Comparison of ENCODE assay signal across 25 cellular contexts in genomic region chr1:1596493-1597274, GRCh38. TPM values are rescaled to one million over a fixed set of nuclear protein-coding genes. Genes with fewer than 3 reads are reported as not detected.
DNase-seq lines count a peak whose midpoint lies in the region; ATAC-seq, FAIRE-seq and TF ChIP-seq lines count a peak whose summit lies in the region.
"Had no signal": no experiment of that assay in that cellular context is flagged by ENCODE, and none has a peak within 500 bp of the region (broad histone marks: within the 10 kb centered on the region; RNA-seq: fewer than 3 reads in every experiment).

No MANE protein-coding gene starts in this region.

- no peaks in the 10 kb centered on the region for H4K20me1 ChIP-seq in HepG2 (ENCODE audit: insufficient read depth, low read length)

- H3K4me1 Mint-ChIP-seq in activated CD8-positive, alpha-beta T cell treated with anti-CD3 and anti-CD28 coated beads, Interleukin-2, amount 10 ng/mL, durations not matched to agents 7 days and 5 days (ENCODE audit: low read depth): peaks cover 16% of the 10 kb centered on the region

- H3K27me3 ChIP-seq in HepG2 (ENCODE audit: control insufficient read depth in 1 of 2, insufficient read depth in 2 of 2, low read length in 2 of 2) (peaks cover 10 to 41% of the 10 kb centered on the region in 2 experiments), right lobe of liver (peaks cover 6 to 7% of the 10 kb centered on the region in 2 donors)

- peaks cover 2% of the 10 kb centered on the region for H3K27me3 Mint-ChIP-seq in activated CD8-positive, alpha-beta T cell treated with anti-CD3 and anti-CD28 coated beads, Interleukin-2, amount 10 ng/mL, durations not matched to agents 7 days and 5 days (ENCODE audit: low read depth)

- no peak for TF ChIP-seq RAD21 in HepG2 (CRISPR knock-in tag; IDR thresholded peaks at IDR 0.05)

- peak overlapping the region; percentile 74 for H3K4me2 ChIP-seq in HepG2 (ENCODE audit: low read depth, low read length)

- no peak for TF ChIP-seq EP300 in HepG2 (IDR thresholded peaks at IDR 0.05; ENCODE audit: low read depth in 2 of 2, low read length in 2 of 2)
- TF ChIP-seq EP300 in HepG2 (CRISPR knock-in tag; IDR thresholded peaks at IDR 0.05; ENCODE audit: borderline replicate concordance): no peak

- H3K36me3 ChIP-seq in HepG2 (replicated peaks in 1 of 2; ENCODE audit: control insufficient read depth in 1 of 2, insufficient read depth in 2 of 2, low read length in 2 of 2) (no peaks in the 10 kb centered on the region), right lobe of liver (no peaks in the 10 kb centered on the region)
- H3K36me3 ChIP-seq: ovary had no signal

- TF ChIP-seq CTCF in HepG2 (CRISPR knock-in tag; IDR thresholded peaks at IDR 0.05) (no peak), right lobe of liver (IDR thresholded peaks at IDR 0.05) (no peak)

- H3K79me2 ChIP-seq in HepG2 (ENCODE audit: insufficient read depth, low read length): no peaks in the 10 kb centered on the region

- H3K9me3 Mint-ChIP-seq in activated CD8-positive, alpha-beta T cell treated with anti-CD3 and anti-CD28 coated beads, Interleukin-2, amount 10 ng/mL, durations not matched to agents 7 days and 5 days (ENCODE audit: insufficient read depth): no peaks in the 10 kb centered on the region
- H3K9me3 Mint-ChIP-seq: IgD-negative memory B cell; mesothelial cell of epicardium; naive thymus-derived CD8-positive, alpha-beta T cell; type B pancreatic cell; WTC11 had no signal

- intact Hi-C loops in HepG2 (cut with micrococcal nuclease; ENCODE audit: unreplicated experiment) (no loop called here), right lobe of liver (cut with DNase I) (no loop called here)

- CTCF ChIA-PET in HepG2 (lab: Yijun Ruan, JAX; ENCODE audit: low intra/inter-chr PET ratio, low total read pairs): no interaction called here
- CTCF ChIA-PET in activated CD8-positive, alpha-beta T cell treated with anti-CD3 and anti-CD28 coated beads, Interleukin-2, amount 10 ng/mL, durations not matched to agents 7 days and 5 days (lab: Charles Lee): interaction anchor here (0.9 kb wide), 1 partner anchor 14 kb away, joined by 3 read pairs; no protein-coding TSS in a partner anchor

- in situ Hi-C loops in HepG2 (cut with HindIII; ENCODE audit: extremely low pct_ligation_motif_present, low pct_unique_long_range_greater_than_20kb): no loop called here

- peak; percentile 10 for ATAC-seq in HepG2
- ATAC-seq in right lobe of liver: no peak
- ATAC-seq in activated CD8-positive, alpha-beta T cell treated with anti-CD3 and anti-CD28 coated beads, Interleukin-2, amount 10 ng/mL, durations not matched to agents 7 days and 5 days: no peak
- ATAC-seq in GM19395 (IDR thresholded peaks at IDR 0.05; ENCODE audit: unreplicated experiment): no peak
- ATAC-seq: sciatic nerve had no signal

- H3K4me1 ChIP-seq in HepG2 (ENCODE audit: insufficient read depth, low read length) (peaks cover 35% of the 10 kb centered on the region), right lobe of liver (peaks cover 0 to 4% (median 0%) of the 10 kb centered on the region in 4 donors)

- no peak for TF ChIP-seq POLR2A in HepG2 (IDR thresholded peaks at IDR 0.05; ENCODE audit: insufficient read depth in 1 of 2, low read depth in 2 of 2, low read length in 2 of 2)
- TF ChIP-seq POLR2A in right lobe of liver (IDR thresholded peaks at IDR 0.05): no peak

- BruUV-seq in HepG2 (replicated peaks; lab: Mats Ljungman, UMichigan): no TSS peak

- no peaks in the 10 kb centered on the region for H3K36me3 Mint-ChIP-seq in activated CD8-positive, alpha-beta T cell treated with anti-CD3 and anti-CD28 coated beads, Interleukin-2, amount 10 ng/mL, durations not matched to agents 7 days and 5 days (ENCODE audit: low read depth)
- H3K36me3 Mint-ChIP-seq: IgD-negative memory B cell; mesothelial cell of epicardium; naive thymus-derived CD8-positive, alpha-beta T cell; type B pancreatic cell; WTC11 had no signal

- H2AFZ ChIP-seq in HepG2 (ENCODE audit: low read length): no peak overlapping the region

- FAIRE-seq in HepG2 (lab: Jason Lieb, UNC) (no peak), frontal cortex (lab: Jason Lieb, UNC) (no peak)
- FAIRE-seq: A204.1, H54, RCC 7860 had no signal

- H3K4me3 ChIP-seq in HepG2 (replicated peaks in 1 of 3; ENCODE audit: insufficient read depth in 1 of 3, low read depth in 2 of 3, low read length in 3 of 3) (peak overlapping the region in 2 of 3 experiments; percentile 29 to 64; a peak in 5 of 6 replicates), right lobe of liver (no peak overlapping the region)
- H3K4me3 ChIP-seq: ovary had no signal

- no peaks in the 10 kb centered on the region for H3K9me3 ChIP-seq in HepG2 (ENCODE audit: low read length)
- H3K9me3 ChIP-seq in right lobe of liver: no peaks in the 10 kb centered on the region
- H3K9me3 ChIP-seq: ovary had no signal

- POLR2A ChIA-PET in HepG2 (lab: Yijun Ruan, JAX): interaction anchor here (0.8 to 1.7 kb wide), 3 partner anchors 8 to 18 kb away, joined by 3 to 17 read pairs (median 4); partner anchors contain the start of gene MIB2
- POLR2A ChIA-PET in activated CD8-positive, alpha-beta T cell treated with anti-CD3 and anti-CD28 coated beads, Interleukin-2, amount 10 ng/mL, durations not matched to agents 7 days and 5 days (lab: Charles Lee): no interaction called here

- H3K4me3 Mint-ChIP-seq in activated CD8-positive, alpha-beta T cell treated with anti-CD3 and anti-CD28 coated beads, Interleukin-2, amount 10 ng/mL, durations not matched to agents 7 days and 5 days: no peak overlapping the region
- H3K4me3 Mint-ChIP-seq: mesothelial cell of epicardium had no signal

- H3K27ac ChIP-seq in HepG2 (ENCODE audit: extremely low read length, insufficient read depth, low read length): no peak overlapping the region
- H3K27ac ChIP-seq in right lobe of liver: no peak overlapping the region
- H3K27ac ChIP-seq: ovary had no signal

- no peak for DNase-seq in HepG2 (ENCODE audit: low spot score)
- no peak for DNase-seq in right lobe of liver
- DNase-seq in activated CD8-positive, alpha-beta T cell treated with anti-CD3 and anti-CD28 coated beads, Interleukin-2, amount 10 ng/mL, durations not matched to agents 7 days and 5 days: peak; percentile 21
- DNase-seq in GF-D8 (lab: John Stamatoyannopoulos, UW): no peak
- no peak for DNase-seq in frontal cortex (ENCODE audit: low spot score in 2 of 2)
- DNase-seq: activated CD4-positive, alpha-beta T cell treated with anti-CD3 and anti-CD28 coated beads, Interleukin-2, amount 50 U/mL, for 4 hours; activated gamma-delta T cell; COR-L47; effector CD8-positive, alpha-beta T cell; foreskin melanocyte; hippocampal formation; naive thymus-derived CD8-positive, alpha-beta T cell; NCI-H1436 treated with DMSO at 0.1 percent for 48 hours; NK-92 treated with Interleukin-12 subunit alpha and Interleukin-12 subunit beta, amount 100 ng/mL, for 24 hours; ovary had no signal

- H3K9ac ChIP-seq in HepG2 (ENCODE audit: insufficient read depth, low read depth, low read length): no peak overlapping the region

- no peak overlapping the region for H3K27ac Mint-ChIP-seq in activated CD8-positive, alpha-beta T cell treated with anti-CD3 and anti-CD28 coated beads, Interleukin-2, amount 10 ng/mL, durations not matched to agents 7 days and 5 days
- H3K27ac Mint-ChIP-seq: mesothelial cell of epicardium; naive thymus-derived CD8-positive, alpha-beta T cell; type B pancreatic cell; WTC11 had no signal

- WGBS in HepG2 (ENCODE audit: low lambda C conversion rate): 11% methylated on average over 5 of the region's 12 CpGs
- 59% methylated on average over 6 of the region's 12 CpGs for WGBS in right lobe of liver (ENCODE audit: insufficient coverage, low coverage, low lambda C conversion rate, missing lambda C conversion rate)

RNA-seq across cellular contexts. Expression of gene FNDC10, which starts 3.3 kb away (rescaled TPM):
- total RNA-seq in HepG2 (2016; rRNA removed; fragmentation: Illumina TruSeq; extraction: Trizol) (2.0 and 2.5 TPM in 2 replicates), right lobe of liver (1 to 10 TPM in 1 of 6 experiments, under 1 TPM in 5; 0.09 to 1.6 (median 0.46) TPM), frontal cortex (2.9 TPM)
- total RNA-seq in HepG2 (2016; cell fraction: cytosol; rRNA removed; fragmentation: Illumina TruSeq; extraction: Trizol; ENCODE audit: low read depth): 6.6 and 6.8 TPM in 2 replicates
- total RNA-seq in HepG2 (2016; cell fraction: insoluble cytoplasmic fraction; rRNA removed; fragmentation: Illumina TruSeq; extraction: Trizol): 2.4 and 2.8 TPM in 2 replicates
- 10.4 and 11.3 TPM in 2 replicates for total RNA-seq in HepG2 (2016; cell fraction: membrane; rRNA removed; fragmentation: Illumina TruSeq; extraction: Trizol)
- total RNA-seq in HepG2 (2016; cell fraction: nucleus; rRNA removed; fragmentation: Illumina TruSeq; extraction: Trizol): 1.1 and 1.3 TPM in 2 replicates
- 2.2 and 3.1 TPM in 2 replicates for polyA plus RNA-seq in HepG2 (2011; rRNA removed)
- 2.6 and 5.4 TPM in 2 replicates for polyA plus RNA-seq in HepG2 (2011; cell fraction: cytosol; rRNA removed)
- polyA plus RNA-seq in HepG2 (2011; cell fraction: nucleus; rRNA removed): 3.9 and 4.3 TPM in 2 replicates
- 4.0 and 4.3 TPM in 2 replicates for polyA plus RNA-seq in HepG2 (2012)
- 20.0 and 21.4 TPM in 2 replicates for polyA plus RNA-seq in HepG2 (2016; cell fraction: cytosol; fragmentation: Illumina TruSeq; extraction: Trizol; ENCODE audit: low read depth)
- polyA plus RNA-seq in HepG2 (2016; cell fraction: insoluble cytoplasmic fraction; fragmentation: Illumina TruSeq; extraction: Trizol; ENCODE audit: low read depth): 5.1 and 6.0 TPM in 2 replicates
- 21.7 and 28.5 TPM in 2 replicates for polyA plus RNA-seq in HepG2 (2016; cell fraction: membrane; fragmentation: Illumina TruSeq; extraction: Trizol; ENCODE audit: low read depth)
- polyA plus RNA-seq in HepG2 (2016; cell fraction: nucleus; fragmentation: Illumina TruSeq; extraction: Trizol; ENCODE audit: insufficient read depth, low read depth): 4.3 and 4.8 TPM in 2 replicates
- polyA minus RNA-seq in HepG2 (2011; rRNA and poly(A)+ RNA removed; ENCODE audit: low replicate concordance): 4.9 TPM in 1 of 2 replicates, not detected in the other
- 4.0 and 4.4 TPM in 2 replicates for polyA minus RNA-seq in HepG2 (2011; cell fraction: cytosol; rRNA and poly(A)+ RNA removed)
- polyA minus RNA-seq in HepG2 (2011; cell fraction: nucleus; rRNA and poly(A)+ RNA removed): 0.64 and 1.1 TPM in 2 replicates
- total RNA-seq in activated CD8-positive, alpha-beta T cell treated with anti-CD3 and anti-CD28 coated beads, Interleukin-2, amount 10 ng/mL, durations not matched to agents 7 days and 5 days: 1 to 10 TPM; 7.5 to 9.3 TPM
- polyA plus RNA-seq: IgD-negative memory B cell had no signal

RNA-seq across cellular contexts. Expression of gene MIB2, which starts 18.6 kb away (rescaled TPM):
- 10.3 and 30.4 TPM in 2 replicates for total RNA-seq in HepG2 (2016; rRNA removed; fragmentation: Illumina TruSeq; extraction: Trizol)
- 16.4 and 16.7 TPM in 2 replicates for total RNA-seq in HepG2 (2016; cell fraction: cytosol; rRNA removed; fragmentation: Illumina TruSeq; extraction: Trizol; ENCODE audit: low read depth)
- total RNA-seq in HepG2 (2016; cell fraction: insoluble cytoplasmic fraction; rRNA removed; fragmentation: Illumina TruSeq; extraction: Trizol): 9.2 and 32.3 TPM in 2 replicates
- total RNA-seq in HepG2 (2016; cell fraction: membrane; rRNA removed; fragmentation: Illumina TruSeq; extraction: Trizol): 20.6 and 22.6 TPM in 2 replicates
- 24.1 and 25.9 TPM in 2 replicates for total RNA-seq in HepG2 (2016; cell fraction: nucleus; rRNA removed; fragmentation: Illumina TruSeq; extraction: Trizol)
- 19.9 and 31.3 TPM in 2 replicates for polyA plus RNA-seq in HepG2 (2011; rRNA removed)
- polyA plus RNA-seq in HepG2 (2011; cell fraction: cytosol; rRNA removed): 12.2 and 30.4 TPM in 2 replicates
- polyA plus RNA-seq in HepG2 (2011; cell fraction: nucleus; rRNA removed): 421 and 707 TPM in 2 replicates
- polyA plus RNA-seq in HepG2 (2012): 16.8 and 35.3 TPM in 2 replicates
- 15.5 and 15.9 TPM in 2 replicates for polyA plus RNA-seq in HepG2 (2016; cell fraction: cytosol; fragmentation: Illumina TruSeq; extraction: Trizol; ENCODE audit: low read depth)
- polyA plus RNA-seq in HepG2 (2016; cell fraction: insoluble cytoplasmic fraction; fragmentation: Illumina TruSeq; extraction: Trizol; ENCODE audit: low read depth): 9.4 and 11.7 TPM in 2 replicates
- 14.1 and 15.4 TPM in 2 replicates for polyA plus RNA-seq in HepG2 (2016; cell fraction: membrane; fragmentation: Illumina TruSeq; extraction: Trizol; ENCODE audit: low read depth)
- 59.2 and 75.4 TPM in 2 replicates for polyA plus RNA-seq in HepG2 (2016; cell fraction: nucleus; fragmentation: Illumina TruSeq; extraction: Trizol; ENCODE audit: insufficient read depth, low read depth)
- 24.6 and 100 TPM in 2 replicates for polyA minus RNA-seq in HepG2 (2011; rRNA and poly(A)+ RNA removed; ENCODE audit: low replicate concordance)
- 27.4 and 28.8 TPM in 2 replicates for polyA minus RNA-seq in HepG2 (2011; cell fraction: cytosol; rRNA and poly(A)+ RNA removed)
- 51.5 and 62.8 TPM in 2 replicates for polyA minus RNA-seq in HepG2 (2011; cell fraction: nucleus; rRNA and poly(A)+ RNA removed)
- total RNA-seq in right lobe of liver: 10 to 100 TPM; 20.7 to 38.5 (median 33.9) TPM
- total RNA-seq in activated CD8-positive, alpha-beta T cell treated with anti-CD3 and anti-CD28 coated beads, Interleukin-2, amount 10 ng/mL, durations not matched to agents 7 days and 5 days: 10 to 100 TPM; 49.3 to 50.7 TPM
- total RNA-seq in frontal cortex: 45.7 TPM

RNA-seq across cellular contexts. Expression of gene SSU72, which starts 22.0 kb away (rescaled TPM):
- 63.5 and 67.1 TPM in 2 replicates for total RNA-seq in HepG2 (2016; rRNA removed; fragmentation: Illumina TruSeq; extraction: Trizol)
- total RNA-seq in HepG2 (2016; cell fraction: cytosol; rRNA removed; fragmentation: Illumina TruSeq; extraction: Trizol; ENCODE audit: low read depth): 174 and 181 TPM in 2 replicates
- 55.4 and 71.0 TPM in 2 replicates for total RNA-seq in HepG2 (2016; cell fraction: insoluble cytoplasmic fraction; rRNA removed; fragmentation: Illumina TruSeq; extraction: Trizol)
- 205 and 206 TPM in 2 replicates for total RNA-seq in HepG2 (2016; cell fraction: membrane; rRNA removed; fragmentation: Illumina TruSeq; extraction: Trizol)
- total RNA-seq in HepG2 (2016; cell fraction: nucleus; rRNA removed; fragmentation: Illumina TruSeq; extraction: Trizol): 33.8 and 37.5 TPM in 2 replicates
- polyA plus RNA-seq in HepG2 (2011; rRNA removed): 41.7 and 42.8 TPM in 2 replicates
- 46.2 and 47.3 TPM in 2 replicates for polyA plus RNA-seq in HepG2 (2011; cell fraction: cytosol; rRNA removed)
- polyA plus RNA-seq in HepG2 (2011; cell fraction: nucleus; rRNA removed): 54.5 and 58.4 TPM in 2 replicates
- 78.4 and 81.7 TPM in 2 replicates for polyA plus RNA-seq in HepG2 (2012)
- polyA plus RNA-seq in HepG2 (2016; cell fraction: cytosol; fragmentation: Illumina TruSeq; extraction: Trizol; ENCODE audit: low read depth): 402 and 408 TPM in 2 replicates
- 95.7 and 105 TPM in 2 replicates for polyA plus RNA-seq in HepG2 (2016; cell fraction: insoluble cytoplasmic fraction; fragmentation: Illumina TruSeq; extraction: Trizol; ENCODE audit: low read depth)
- polyA plus RNA-seq in HepG2 (2016; cell fraction: membrane; fragmentation: Illumina TruSeq; extraction: Trizol; ENCODE audit: low read depth): 348 and 359 TPM in 2 replicates
- 88.7 and 92.0 TPM in 2 replicates for polyA plus RNA-seq in HepG2 (2016; cell fraction: nucleus; fragmentation: Illumina TruSeq; extraction: Trizol; ENCODE audit: insufficient read depth, low read depth)
- 60.1 and 74.5 TPM in 2 replicates for polyA minus RNA-seq in HepG2 (2011; rRNA and poly(A)+ RNA removed; ENCODE audit: low replicate concordance)
- 44.8 and 47.0 TPM in 2 replicates for polyA minus RNA-seq in HepG2 (2011; cell fraction: cytosol; rRNA and poly(A)+ RNA removed)
- polyA minus RNA-seq in HepG2 (2011; cell fraction: nucleus; rRNA and poly(A)+ RNA removed): 35.7 and 37.5 TPM in 2 replicates
- 10 to 100 TPM; 46.6 to 72.6 (median 63.8) TPM for total RNA-seq in right lobe of liver
- total RNA-seq in activated CD8-positive, alpha-beta T cell treated with anti-CD3 and anti-CD28 coated beads, Interleukin-2, amount 10 ng/mL, durations not matched to agents 7 days and 5 days: 100 to 1,000 TPM; 123 to 129 TPM
- 34.2 TPM for total RNA-seq in frontal cortex

RNA-seq across cellular contexts. Expression of gene MMP23B, which starts 35.3 kb away (rescaled TPM):
- 0.75 and 1.0 TPM in 2 replicates for total RNA-seq in HepG2 (2016; rRNA removed; fragmentation: Illumina TruSeq; extraction: Trizol)
- total RNA-seq in HepG2 (2016; cell fraction: cytosol; rRNA removed; fragmentation: Illumina TruSeq; extraction: Trizol; ENCODE audit: low read depth): 1.0 and 1.4 TPM in 2 replicates
- 0.46 and 1.8 TPM in 2 replicates for total RNA-seq in HepG2 (2016; cell fraction: insoluble cytoplasmic fraction; rRNA removed; fragmentation: Illumina TruSeq; extraction: Trizol)
- total RNA-seq in HepG2 (2016; cell fraction: membrane; rRNA removed; fragmentation: Illumina TruSeq; extraction: Trizol): 1.1 and 1.5 TPM in 2 replicates
- total RNA-seq in HepG2 (2016; cell fraction: nucleus; rRNA removed; fragmentation: Illumina TruSeq; extraction: Trizol): 2.1 and 2.7 TPM in 2 replicates
- polyA plus RNA-seq in HepG2 (2011; rRNA removed): 0.61 and 2.0 TPM in 2 replicates
- polyA plus RNA-seq in HepG2 (2011; cell fraction: cytosol; rRNA removed): 0.92 and 1.5 TPM in 2 replicates
- polyA plus RNA-seq in HepG2 (2011; cell fraction: nucleus; rRNA removed): 16.7 and 18.0 TPM in 2 replicates
- 0.85 and 1.5 TPM in 2 replicates for polyA plus RNA-seq in HepG2 (2012)
- 0.46 and 1.3 TPM in 2 replicates for polyA plus RNA-seq in HepG2 (2016; cell fraction: cytosol; fragmentation: Illumina TruSeq; extraction: Trizol; ENCODE audit: low read depth)
- 0.38 and 0.46 TPM in 2 replicates for polyA plus RNA-seq in HepG2 (2016; cell fraction: insoluble cytoplasmic fraction; fragmentation: Illumina TruSeq; extraction: Trizol; ENCODE audit: low read depth)
- 0.78 and 1.4 TPM in 2 replicates for polyA plus RNA-seq in HepG2 (2016; cell fraction: membrane; fragmentation: Illumina TruSeq; extraction: Trizol; ENCODE audit: low read depth)
- 0.47 and 1.1 TPM in 2 replicates for polyA plus RNA-seq in HepG2 (2016; cell fraction: nucleus; fragmentation: Illumina TruSeq; extraction: Trizol; ENCODE audit: insufficient read depth, low read depth)
- 0.54 and 0.75 TPM in 2 replicates for polyA minus RNA-seq in HepG2 (2011; rRNA and poly(A)+ RNA removed; ENCODE audit: low replicate concordance)
- 0.79 TPM in 1 of 2 replicates, not detected in the other for polyA minus RNA-seq in HepG2 (2011; cell fraction: cytosol; rRNA and poly(A)+ RNA removed)
- polyA minus RNA-seq in HepG2 (2011; cell fraction: nucleus; rRNA and poly(A)+ RNA removed): 0.77 and 1.4 TPM in 2 replicates
- 1 to 10 TPM in 5 of 6 experiments, under 1 TPM in 1; 0.75 to 4.0 (median 2.3) TPM for total RNA-seq in right lobe of liver
- total RNA-seq in activated CD8-positive, alpha-beta T cell treated with anti-CD3 and anti-CD28 coated beads, Interleukin-2, amount 10 ng/mL, durations not matched to agents 7 days and 5 days: 1 to 10 TPM; 1.7 to 2.0 TPM
- total RNA-seq in frontal cortex: 0.82 TPM

RNA-seq across cellular contexts. Expression of gene TMEM240, which starts 56.3 kb away (rescaled TPM):
- not detected in 2 replicates for total RNA-seq in HepG2 (2016; rRNA removed; fragmentation: Illumina TruSeq; extraction: Trizol)
- total RNA-seq in HepG2 (2016; cell fraction: cytosol; rRNA removed; fragmentation: Illumina TruSeq; extraction: Trizol; ENCODE audit: low read depth): not detected in 2 replicates
- total RNA-seq in HepG2 (2016; cell fraction: insoluble cytoplasmic fraction; rRNA removed; fragmentation: Illumina TruSeq; extraction: Trizol): not detected in 2 replicates
- not detected in 2 replicates for total RNA-seq in HepG2 (2016; cell fraction: membrane; rRNA removed; fragmentation: Illumina TruSeq; extraction: Trizol)
- total RNA-seq in HepG2 (2016; cell fraction: nucleus; rRNA removed; fragmentation: Illumina TruSeq; extraction: Trizol): not detected in 2 replicates
- polyA plus RNA-seq in HepG2 (2011; rRNA removed): 0.17 and 0.21 TPM in 2 replicates
- polyA plus RNA-seq in HepG2 (2011; cell fraction: cytosol; rRNA removed): 0.17 TPM in 1 of 2 replicates, not detected in the other
- polyA plus RNA-seq in HepG2 (2011; cell fraction: nucleus; rRNA removed): 3.9 and 4.5 TPM in 2 replicates
- 0.58 and 1.1 TPM in 2 replicates for polyA plus RNA-seq in HepG2 (2012)
- not detected in 2 replicates for polyA plus RNA-seq in HepG2 (2016; cell fraction: cytosol; fragmentation: Illumina TruSeq; extraction: Trizol; ENCODE audit: low read depth)
- polyA plus RNA-seq in HepG2 (2016; cell fraction: insoluble cytoplasmic fraction; fragmentation: Illumina TruSeq; extraction: Trizol; ENCODE audit: low read depth): 0.34 TPM in 1 of 2 replicates, not detected in the other
- polyA plus RNA-seq in HepG2 (2016; cell fraction: membrane; fragmentation: Illumina TruSeq; extraction: Trizol; ENCODE audit: low read depth): not detected in 2 replicates
- 0.90 TPM in 1 of 2 replicates, not detected in the other for polyA plus RNA-seq in HepG2 (2016; cell fraction: nucleus; fragmentation: Illumina TruSeq; extraction: Trizol; ENCODE audit: insufficient read depth, low read depth)
- polyA minus RNA-seq in HepG2 (2011; rRNA and poly(A)+ RNA removed; ENCODE audit: low replicate concordance): not detected in 2 replicates
- polyA minus RNA-seq in HepG2 (2011; cell fraction: cytosol; rRNA and poly(A)+ RNA removed): not detected in 2 replicates
- polyA minus RNA-seq in HepG2 (2011; cell fraction: nucleus; rRNA and poly(A)+ RNA removed): not detected in 2 replicates
- under 1 TPM in 1 of 6 experiments, not detected in 5; 0.40 TPM for total RNA-seq in right lobe of liver
- total RNA-seq in activated CD8-positive, alpha-beta T cell treated with anti-CD3 and anti-CD28 coated beads, Interleukin-2, amount 10 ng/mL, durations not matched to agents 7 days and 5 days: 1 to 10 TPM; 1.0 to 1.1 TPM
- total RNA-seq in frontal cortex: 16.3 TPM
- total RNA-seq: esophagus mucosa had no signal
- polyA plus RNA-seq: IgD-negative memory B cell; naive thymus-derived CD8-positive, alpha-beta T cell had no signal

Comparison
In these comparisons a context has a peak if more than half of its experiments do, and no peak if none do; other contexts are left out.
1. H3K4me3 ChIP-seq: peak in HepG2 (2 of 3); none in right lobe of liver (0 of 3).